In the genomic region with DNA sequence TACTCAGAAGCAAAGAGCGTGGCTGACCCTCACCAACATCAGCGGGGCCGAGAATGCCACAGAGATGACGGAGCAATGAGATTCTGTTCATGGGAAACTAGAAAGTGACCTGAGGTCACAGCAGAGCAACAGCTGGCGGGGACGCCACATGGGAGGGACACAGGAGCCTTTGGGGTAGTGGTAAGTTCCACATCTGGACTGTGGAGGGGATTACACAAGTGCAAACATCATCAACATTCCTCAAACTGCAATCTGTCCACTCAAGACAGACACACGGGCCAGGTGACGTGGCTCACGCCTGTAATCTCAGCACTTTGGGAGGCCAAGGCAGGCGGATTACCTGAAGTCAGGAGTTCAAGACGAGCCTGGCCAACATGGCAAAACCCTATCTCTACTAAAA, we compare ENCODE assay signal across 24 cellular contexts. TPM values are rescaled to one million over a fixed set of nuclear protein-coding genes. Genes with fewer than 3 reads are reported as not detected.
DNase-seq lines count a peak whose midpoint lies in the region; ATAC-seq, FAIRE-seq and TF ChIP-seq lines count a peak whose summit lies in the region.
"Had no signal": no experiment of that assay in that cellular context is flagged by ENCODE, and none has a peak within 500 bp of the region (broad histone marks: within the 10 kb centered on the region; RNA-seq: fewer than 3 reads in every experiment).

No MANE protein-coding gene starts in this region.

- CTCF ChIA-PET in HepG2 (lab: Yijun Ruan, JAX; ENCODE audit: low intra/inter-chr PET ratio, low total read pairs), result no interaction called here
- CTCF ChIA-PET in activated B cell treated with CpG ODN at 0.5 μM for 24 hours (lab: Charles Lee), result no interaction called here

- H3K9ac ChIP-seq in liver (ENCODE audit: low read depth in 1 of 2, low read length in 2 of 2) (no peak overlapping the region), HepG2 (ENCODE audit: insufficient read depth, low read depth, low read length) (no peak overlapping the region)

- no peaks in the 10 kb centered on the region for H3K4me1 Mint-ChIP-seq in activated B cell treated with CpG ODN at 0.5 μM for 24 hours
- no peaks in the 10 kb centered on the region for H3K4me1 Mint-ChIP-seq in endothelial cell (ENCODE audit: unreplicated experiment)
- no peaks in the 10 kb centered on the region for H3K4me1 Mint-ChIP-seq in type B pancreatic cell (ENCODE audit: unreplicated experiment)

- H2AFZ ChIP-seq in HepG2 (ENCODE audit: low read length), result no peak overlapping the region

- H3K27ac Mint-ChIP-seq in activated B cell treated with CpG ODN at 0.5 μM for 24 hours (peak overlapping the region; percentile 20), endothelial cell (ENCODE audit: unreplicated experiment) (no peak overlapping the region), type B pancreatic cell (peak overlapping the region; percentile 38)
- H3K27ac Mint-ChIP-seq: CD4-positive, alpha-beta T cell had no signal

- no peak for TF ChIP-seq POLR2A in HepG2 (IDR thresholded peaks at IDR 0.05; ENCODE audit: insufficient read depth in 1 of 2, low read depth in 2 of 2, low read length in 2 of 2)

- H3K4me2 ChIP-seq in HepG2 (ENCODE audit: low read depth, low read length), result no peak overlapping the region

- H3K4me3 ChIP-seq in liver (ENCODE audit: low read depth in 1 of 3, low read length in 3 of 3) (no peak overlapping the region), HepG2 (replicated peaks in 1 of 3; ENCODE audit: insufficient read depth in 1 of 3, low read depth in 2 of 3, low read length in 3 of 3) (no peak overlapping the region)
- H3K4me3 ChIP-seq: SK-N-MC had no signal

- intact Hi-C loops in HepG2 (cut with micrococcal nuclease; ENCODE audit: unreplicated experiment) (no loop called here), activated B cell treated with CpG ODN at 0.5 μM for 24 hours (cut with micrococcal nuclease) (no loop called here)

- H3K27me3 ChIP-seq in liver (ENCODE audit: control insufficient read depth in 4 of 4, insufficient read depth in 4 of 4, low read length in 3 of 4) (no peaks in the 10 kb centered on the region), HepG2 (ENCODE audit: control insufficient read depth in 1 of 2, insufficient read depth in 2 of 2, low read length in 2 of 2) (no peaks in the 10 kb centered on the region)

- TF ChIP-seq EP300 in HepG2 (IDR thresholded peaks at IDR 0.05; ENCODE audit: low read depth in 2 of 2, low read length in 2 of 2), result no peak
- no peak for TF ChIP-seq EP300 in HepG2 (CRISPR knock-in tag; IDR thresholded peaks at IDR 0.05; ENCODE audit: borderline replicate concordance)

- H3K27me3 Mint-ChIP-seq in activated B cell treated with CpG ODN at 0.5 μM for 24 hours (no peaks in the 10 kb centered on the region), endothelial cell (ENCODE audit: unreplicated experiment) (no peaks in the 10 kb centered on the region), type B pancreatic cell (no peaks in the 10 kb centered on the region)
- H3K27me3 Mint-ChIP-seq: CD4-positive, alpha-beta T cell had no signal

- POLR2A ChIA-PET in HepG2 (lab: Yijun Ruan, JAX), result interaction anchor here (0.9 kb wide), 1 partner anchor 33 kb away, joined by 4 read pairs; the partner anchor contains the start of genes NUBP2 and SPSB3
- POLR2A ChIA-PET in activated B cell treated with CpG ODN at 0.5 μM for 24 hours (lab: Charles Lee), result no interaction called here

- TF ChIP-seq CTCF in liver (IDR thresholded peaks at IDR 0.05; ENCODE audit: low read depth, low read length, missing input control) (no peak), HepG2 (CRISPR knock-in tag; IDR thresholded peaks at IDR 0.05) (no peak), activated B cell treated with CpG ODN at 0.5 μM for 24 hours (IDR thresholded peaks at IDR 0.05) (no peak), endothelial cell (IDR thresholded peaks at IDR 0.05; ENCODE audit: unreplicated experiment) (no peak), type B pancreatic cell (conservative IDR thresholded peaks at IDR 0.05) (no peak)

- peaks cover 5% of the 10 kb centered on the region; the same call in 1 of the 2 replicates for H4K20me1 ChIP-seq in HepG2 (ENCODE audit: insufficient read depth, low read length)

- H3K27ac ChIP-seq in liver (ENCODE audit: low read depth in 1 of 2, low read length in 2 of 2), result peak overlapping the region; percentile 46 to 47
- H3K27ac ChIP-seq in HepG2 (ENCODE audit: extremely low read length, insufficient read depth, low read length), result no peak overlapping the region
- H3K27ac ChIP-seq: SK-N-MC had no signal

- no peak overlapping the region for H3K4me3 Mint-ChIP-seq in activated B cell treated with CpG ODN at 0.5 μM for 24 hours
- H3K4me3 Mint-ChIP-seq in endothelial cell (ENCODE audit: unreplicated experiment), result peak overlapping the region; percentile 56
- no peak overlapping the region for H3K4me3 Mint-ChIP-seq in type B pancreatic cell
- H3K4me3 Mint-ChIP-seq: CD4-positive, alpha-beta T cell had no signal

- DNase-seq in HepG2 (ENCODE audit: low spot score) (no peak), activated B cell treated with CpG ODN at 0.5 μM for 24 hours (no peak), endothelial cell (ENCODE audit: low spot score) (no peak), type B pancreatic cell (ENCODE audit: extremely low spot score, unreplicated experiment) (no peak), DMS79 (lab: John Stamatoyannopoulos, UW) (no peak), NCI-H1092 treated with DMSO at 0.1 percent for 48 hours (lab: John Stamatoyannopoulos, UW) (no peak)
- DNase-seq: CD4-positive, alpha-beta T cell; COR-L47; DMS 273 treated with DMSO at 0.1 percent for 48 hours; DND-41; H7; IMR-90; MV-4-11; NCI-H1694; NCI-H2081; NCI-H446 treated with DMSO at 0.1 percent for 48 hours; NCI-H526 treated with DMSO at 0.1 percent for 48 hours; SHP77 treated with DMSO at 0.1 percent for 48 hours had no signal

- H3K36me3 ChIP-seq in liver (ENCODE audit: control insufficient read depth in 4 of 4, insufficient read depth in 3 of 4, low read depth in 1 of 4, low read length in 3 of 4) (peaks cover 6 to 22% (median 17%) of the 10 kb centered on the region in 4 donors), HepG2 (replicated peaks in 1 of 2; ENCODE audit: control insufficient read depth in 1 of 2, insufficient read depth in 2 of 2, low read length in 2 of 2) (peaks cover 7 to 23% of the 10 kb centered on the region in 2 experiments; a peak in 4 of 5 replicates)

- no peaks in the 10 kb centered on the region for H3K79me2 ChIP-seq in HepG2 (ENCODE audit: insufficient read depth, low read length)

- no peaks in the 10 kb centered on the region for H3K9me3 ChIP-seq in liver (ENCODE audit: control insufficient read depth in 4 of 4, low read length in 3 of 4)
- H3K9me3 ChIP-seq in HepG2 (ENCODE audit: low read length), result no peaks in the 10 kb centered on the region

- H3K4me1 ChIP-seq in liver (ENCODE audit: control insufficient read depth in 4 of 4, insufficient read depth in 4 of 4, low read length in 3 of 4), result peaks cover 0 to 62% (median 54%) of the 10 kb centered on the region in 4 donors
- peaks cover 10% of the 10 kb centered on the region for H3K4me1 ChIP-seq in HepG2 (ENCODE audit: insufficient read depth, low read length)

- H3K36me3 Mint-ChIP-seq in activated B cell treated with CpG ODN at 0.5 μM for 24 hours (ENCODE audit: low read depth) (peaks cover 39% of the 10 kb centered on the region), endothelial cell (ENCODE audit: low read depth, unreplicated experiment) (peaks cover 24% of the 10 kb centered on the region), type B pancreatic cell (peaks cover 6% of the 10 kb centered on the region)

- BruUV-seq in HepG2 (replicated peaks; lab: Mats Ljungman, UMichigan), result no TSS peak

- no peak for FAIRE-seq in HepG2 (lab: Jason Lieb, UNC)
- FAIRE-seq: GM12891 had no signal

- in situ Hi-C loops in HepG2 (cut with HindIII; ENCODE audit: extremely low pct_ligation_motif_present, low pct_unique_long_range_greater_than_20kb), result no loop called here

- H3K9me3 Mint-ChIP-seq in activated B cell treated with CpG ODN at 0.5 μM for 24 hours (no peaks in the 10 kb centered on the region), endothelial cell (ENCODE audit: unreplicated experiment) (no peaks in the 10 kb centered on the region), type B pancreatic cell (no peaks in the 10 kb centered on the region)
- H3K9me3 Mint-ChIP-seq: CD4-positive, alpha-beta T cell had no signal

- 91% methylated on average over 11 of the region's 11 CpGs for WGBS in liver
- 96% methylated on average over 9 of the region's 11 CpGs for WGBS in HepG2 (ENCODE audit: low lambda C conversion rate)

- TF ChIP-seq RAD21 in liver (IDR thresholded peaks at IDR 0.05), result no peak
- TF ChIP-seq RAD21 in HepG2 (CRISPR knock-in tag; IDR thresholded peaks at IDR 0.05), result no peak

- ATAC-seq in HepG2, result no peak
- ATAC-seq in activated B cell treated with CpG ODN at 0.5 μM for 24 hours (ENCODE audit: low read depth), result no peak

RNA-seq across cellular contexts. Expression of gene HAGH, which starts 11.2 kb away (rescaled TPM):
- total RNA-seq in liver (100 to 1,000 TPM; 219 to 252 TPM), HepG2 (2016; rRNA removed; fragmentation: Illumina TruSeq; extraction: Trizol) (55.6 and 70.4 TPM in 2 replicates), activated B cell treated with CpG ODN at 0.5 μM for 24 hours (19.0 and 19.5 TPM in 2 replicates), endothelial cell (ENCODE audit: unreplicated experiment) (44.8 TPM), type B pancreatic cell (ENCODE audit: low replicate concordance) (32.0 and 36.7 TPM in 2 replicates)
- polyA plus RNA-seq in liver (100 to 1,000 TPM; 169 to 188 TPM), HepG2 (2011; rRNA removed) (95.4 and 110 TPM in 2 replicates)
- 53.2 and 53.5 TPM in 2 replicates for total RNA-seq in HepG2 (2016; cell fraction: cytosol; rRNA removed; fragmentation: Illumina TruSeq; extraction: Trizol; ENCODE audit: low read depth)
- total RNA-seq in HepG2 (2016; cell fraction: insoluble cytoplasmic fraction; rRNA removed; fragmentation: Illumina TruSeq; extraction: Trizol), result 55.0 and 68.2 TPM in 2 replicates
- 61.0 and 73.1 TPM in 2 replicates for total RNA-seq in HepG2 (2016; cell fraction: membrane; rRNA removed; fragmentation: Illumina TruSeq; extraction: Trizol)
- 34.7 and 44.2 TPM in 2 replicates for total RNA-seq in HepG2 (2016; cell fraction: nucleus; rRNA removed; fragmentation: Illumina TruSeq; extraction: Trizol)
- 119 and 163 TPM in 2 replicates for polyA plus RNA-seq in HepG2 (2011; cell fraction: cytosol; rRNA removed)
- polyA plus RNA-seq in HepG2 (2011; cell fraction: nucleus; rRNA removed), result 106 and 108 TPM in 2 replicates
- 60.5 and 77.2 TPM in 2 replicates for polyA plus RNA-seq in HepG2 (2012)
- polyA plus RNA-seq in HepG2 (2016; cell fraction: cytosol; fragmentation: Illumina TruSeq; extraction: Trizol; ENCODE audit: low read depth), result 50.0 and 65.6 TPM in 2 replicates
- 79.6 and 80.3 TPM in 2 replicates for polyA plus RNA-seq in HepG2 (2016; cell fraction: insoluble cytoplasmic fraction; fragmentation: Illumina TruSeq; extraction: Trizol; ENCODE audit: low read depth)
- 53.0 and 70.2 TPM in 2 replicates for polyA plus RNA-seq in HepG2 (2016; cell fraction: membrane; fragmentation: Illumina TruSeq; extraction: Trizol; ENCODE audit: low read depth)
- 90.2 and 92.4 TPM in 2 replicates for polyA plus RNA-seq in HepG2 (2016; cell fraction: nucleus; fragmentation: Illumina TruSeq; extraction: Trizol; ENCODE audit: insufficient read depth, low read depth)
- polyA minus RNA-seq in HepG2 (2011; rRNA and poly(A)+ RNA removed; ENCODE audit: low replicate concordance), result 59.0 and 90.8 TPM in 2 replicates
- polyA minus RNA-seq in HepG2 (2011; cell fraction: cytosol; rRNA and poly(A)+ RNA removed), result 25.4 and 27.3 TPM in 2 replicates
- polyA minus RNA-seq in HepG2 (2011; cell fraction: nucleus; rRNA and poly(A)+ RNA removed), result 28.8 and 29.0 TPM in 2 replicates

RNA-seq across cellular contexts. Expression of gene FAHD1, which starts 11.5 kb away (rescaled TPM):
- total RNA-seq in liver, result 10 to 100 TPM; 71.9 to 84.2 TPM
- polyA plus RNA-seq in liver, result 10 to 100 TPM; 42.7 to 50.9 TPM
- 45.3 and 55.1 TPM in 2 replicates for total RNA-seq in HepG2 (2016; rRNA removed; fragmentation: Illumina TruSeq; extraction: Trizol)
- total RNA-seq in HepG2 (2016; cell fraction: cytosol; rRNA removed; fragmentation: Illumina TruSeq; extraction: Trizol; ENCODE audit: low read depth), result 8.0 and 8.3 TPM in 2 replicates
- 46.8 and 59.4 TPM in 2 replicates for total RNA-seq in HepG2 (2016; cell fraction: insoluble cytoplasmic fraction; rRNA removed; fragmentation: Illumina TruSeq; extraction: Trizol)
- 20.5 and 23.1 TPM in 2 replicates for total RNA-seq in HepG2 (2016; cell fraction: membrane; rRNA removed; fragmentation: Illumina TruSeq; extraction: Trizol)
- 18.8 and 24.7 TPM in 2 replicates for total RNA-seq in HepG2 (2016; cell fraction: nucleus; rRNA removed; fragmentation: Illumina TruSeq; extraction: Trizol)
- 39.0 and 45.0 TPM in 2 replicates for polyA plus RNA-seq in HepG2 (2011; rRNA removed)
- 57.1 and 75.7 TPM in 2 replicates for polyA plus RNA-seq in HepG2 (2011; cell fraction: cytosol; rRNA removed)
- 22.0 and 25.9 TPM in 2 replicates for polyA plus RNA-seq in HepG2 (2011; cell fraction: nucleus; rRNA removed)
- polyA plus RNA-seq in HepG2 (2012), result 27.5 and 30.7 TPM in 2 replicates
- polyA plus RNA-seq in HepG2 (2016; cell fraction: cytosol; fragmentation: Illumina TruSeq; extraction: Trizol; ENCODE audit: low read depth), result 7.4 and 8.6 TPM in 2 replicates
- polyA plus RNA-seq in HepG2 (2016; cell fraction: insoluble cytoplasmic fraction; fragmentation: Illumina TruSeq; extraction: Trizol; ENCODE audit: low read depth), result 61.9 and 65.6 TPM in 2 replicates
- 16.5 and 18.2 TPM in 2 replicates for polyA plus RNA-seq in HepG2 (2016; cell fraction: membrane; fragmentation: Illumina TruSeq; extraction: Trizol; ENCODE audit: low read depth)
- 23.5 and 28.3 TPM in 2 replicates for polyA plus RNA-seq in HepG2 (2016; cell fraction: nucleus; fragmentation: Illumina TruSeq; extraction: Trizol; ENCODE audit: insufficient read depth, low read depth)
- polyA minus RNA-seq in HepG2 (2011; rRNA and poly(A)+ RNA removed; ENCODE audit: low replicate concordance), result 39.8 and 128 TPM in 2 replicates
- 38.0 and 43.7 TPM in 2 replicates for polyA minus RNA-seq in HepG2 (2011; cell fraction: cytosol; rRNA and poly(A)+ RNA removed)
- polyA minus RNA-seq in HepG2 (2011; cell fraction: nucleus; rRNA and poly(A)+ RNA removed), result 41.5 and 42.2 TPM in 2 replicates
- 10.2 and 10.4 TPM in 2 replicates for total RNA-seq in activated B cell treated with CpG ODN at 0.5 μM for 24 hours
- total RNA-seq in endothelial cell (ENCODE audit: unreplicated experiment), result 23.1 TPM
- 33.2 and 41.1 TPM in 2 replicates for total RNA-seq in type B pancreatic cell (ENCODE audit: low replicate concordance)

RNA-seq across cellular contexts. Expression of gene IGFALS, which starts 22.0 kb away (rescaled TPM):
- 100 to 1,000 TPM in 1 of 2 donors, 10 to 100 TPM in 1; 19.8 to 161 TPM for total RNA-seq in liver
- polyA plus RNA-seq in liver, result 10 to 100 TPM; 62.6 to 74.2 TPM
- 0.81 and 2.4 TPM in 2 replicates for total RNA-seq in HepG2 (2016; rRNA removed; fragmentation: Illumina TruSeq; extraction: Trizol)
- 0.26 and 0.30 TPM in 2 replicates for total RNA-seq in HepG2 (2016; cell fraction: cytosol; rRNA removed; fragmentation: Illumina TruSeq; extraction: Trizol; ENCODE audit: low read depth)
- total RNA-seq in HepG2 (2016; cell fraction: insoluble cytoplasmic fraction; rRNA removed; fragmentation: Illumina TruSeq; extraction: Trizol), result 1.4 and 2.1 TPM in 2 replicates
- 0.79 and 0.87 TPM in 2 replicates for total RNA-seq in HepG2 (2016; cell fraction: membrane; rRNA removed; fragmentation: Illumina TruSeq; extraction: Trizol)
- total RNA-seq in HepG2 (2016; cell fraction: nucleus; rRNA removed; fragmentation: Illumina TruSeq; extraction: Trizol), result 2.0 TPM in 2 replicates
- polyA plus RNA-seq in HepG2 (2011; rRNA removed), result 0.34 and 0.95 TPM in 2 replicates
- 0.55 and 0.68 TPM in 2 replicates for polyA plus RNA-seq in HepG2 (2011; cell fraction: cytosol; rRNA removed)
- 2.1 and 2.3 TPM in 2 replicates for polyA plus RNA-seq in HepG2 (2011; cell fraction: nucleus; rRNA removed)
- polyA plus RNA-seq in HepG2 (2012), result 0.31 and 0.49 TPM in 2 replicates
- 0.14 and 0.37 TPM in 2 replicates for polyA plus RNA-seq in HepG2 (2016; cell fraction: cytosol; fragmentation: Illumina TruSeq; extraction: Trizol; ENCODE audit: low read depth)
- 0.97 and 1.1 TPM in 2 replicates for polyA plus RNA-seq in HepG2 (2016; cell fraction: insoluble cytoplasmic fraction; fragmentation: Illumina TruSeq; extraction: Trizol; ENCODE audit: low read depth)
- 0.45 and 0.69 TPM in 2 replicates for polyA plus RNA-seq in HepG2 (2016; cell fraction: membrane; fragmentation: Illumina TruSeq; extraction: Trizol; ENCODE audit: low read depth)
- 2.3 and 2.7 TPM in 2 replicates for polyA plus RNA-seq in HepG2 (2016; cell fraction: nucleus; fragmentation: Illumina TruSeq; extraction: Trizol; ENCODE audit: insufficient read depth, low read depth)
- polyA minus RNA-seq in HepG2 (2011; rRNA and poly(A)+ RNA removed; ENCODE audit: low replicate concordance), result 1.5 TPM in 1 of 2 replicates, not detected in the other
- polyA minus RNA-seq in HepG2 (2011; cell fraction: cytosol; rRNA and poly(A)+ RNA removed), result 0.59 TPM in 1 of 2 replicates, not detected in the other
- polyA minus RNA-seq in HepG2 (2011; cell fraction: nucleus; rRNA and poly(A)+ RNA removed), result 0.50 and 0.77 TPM in 2 replicates
- total RNA-seq in activated B cell treated with CpG ODN at 0.5 μM for 24 hours, result not detected in 2 replicates
- not detected for total RNA-seq in endothelial cell (ENCODE audit: unreplicated experiment)
- 0.17 and 0.59 TPM in 2 replicates for total RNA-seq in type B pancreatic cell (ENCODE audit: low replicate concordance)
- total RNA-seq: H7, HT1080, IMR-90, RPMI7951 had no signal
- polyA plus RNA-seq: BJ, IMR-90 had no signal

RNA-seq across cellular contexts. Expression of gene NUBP2, which starts 32.7 kb away (rescaled TPM):
- total RNA-seq in liver, result 10 to 100 TPM; 28.9 to 80.9 TPM
- polyA plus RNA-seq in liver, result 10 to 100 TPM; 51.8 to 56.3 TPM
- total RNA-seq in HepG2 (2016; rRNA removed; fragmentation: Illumina TruSeq; extraction: Trizol), result 43.8 and 61.5 TPM in 2 replicates
- total RNA-seq in HepG2 (2016; cell fraction: cytosol; rRNA removed; fragmentation: Illumina TruSeq; extraction: Trizol; ENCODE audit: low read depth), result 45.7 and 50.6 TPM in 2 replicates
- 43.0 and 67.3 TPM in 2 replicates for total RNA-seq in HepG2 (2016; cell fraction: insoluble cytoplasmic fraction; rRNA removed; fragmentation: Illumina TruSeq; extraction: Trizol)
- total RNA-seq in HepG2 (2016; cell fraction: membrane; rRNA removed; fragmentation: Illumina TruSeq; extraction: Trizol), result 59.0 and 63.2 TPM in 2 replicates
- 26.2 and 29.2 TPM in 2 replicates for total RNA-seq in HepG2 (2016; cell fraction: nucleus; rRNA removed; fragmentation: Illumina TruSeq; extraction: Trizol)
- polyA plus RNA-seq in HepG2 (2011; rRNA removed), result 25.7 and 33.5 TPM in 2 replicates
- polyA plus RNA-seq in HepG2 (2011; cell fraction: cytosol; rRNA removed), result 26.7 and 51.2 TPM in 2 replicates
- 80.7 and 89.5 TPM in 2 replicates for polyA plus RNA-seq in HepG2 (2011; cell fraction: nucleus; rRNA removed)
- polyA plus RNA-seq in HepG2 (2012), result 19.8 and 31.7 TPM in 2 replicates
- 46.9 and 52.9 TPM in 2 replicates for polyA plus RNA-seq in HepG2 (2016; cell fraction: cytosol; fragmentation: Illumina TruSeq; extraction: Trizol; ENCODE audit: low read depth)
- 40.4 and 46.6 TPM in 2 replicates for polyA plus RNA-seq in HepG2 (2016; cell fraction: insoluble cytoplasmic fraction; fragmentation: Illumina TruSeq; extraction: Trizol; ENCODE audit: low read depth)
- 47.2 and 53.9 TPM in 2 replicates for polyA plus RNA-seq in HepG2 (2016; cell fraction: membrane; fragmentation: Illumina TruSeq; extraction: Trizol; ENCODE audit: low read depth)
- 63.4 and 63.9 TPM in 2 replicates for polyA plus RNA-seq in HepG2 (2016; cell fraction: nucleus; fragmentation: Illumina TruSeq; extraction: Trizol; ENCODE audit: insufficient read depth, low read depth)
- 21.1 and 26.9 TPM in 2 replicates for polyA minus RNA-seq in HepG2 (2011; rRNA and poly(A)+ RNA removed; ENCODE audit: low replicate concordance)
- 14.3 and 16.7 TPM in 2 replicates for polyA minus RNA-seq in HepG2 (2011; cell fraction: cytosol; rRNA and poly(A)+ RNA removed)
- 12.1 and 14.0 TPM in 2 replicates for polyA minus RNA-seq in HepG2 (2011; cell fraction: nucleus; rRNA and poly(A)+ RNA removed)
- total RNA-seq in activated B cell treated with CpG ODN at 0.5 μM for 24 hours, result 53.7 and 54.2 TPM in 2 replicates
- 49.8 TPM for total RNA-seq in endothelial cell (ENCODE audit: unreplicated experiment)
- total RNA-seq in type B pancreatic cell (ENCODE audit: low replicate concordance), result 54.5 and 66.6 TPM in 2 replicates

RNA-seq across cellular contexts. Expression of gene SPSB3, which starts 33.1 kb away (rescaled TPM):
- total RNA-seq in liver, result 10 to 100 TPM; 27.7 to 44.5 TPM
- 10 to 100 TPM; 31.1 to 60.5 TPM for polyA plus RNA-seq in liver
- total RNA-seq in HepG2 (2016; rRNA removed; fragmentation: Illumina TruSeq; extraction: Trizol), result 8.2 and 13.2 TPM in 2 replicates
- total RNA-seq in HepG2 (2016; cell fraction: cytosol; rRNA removed; fragmentation: Illumina TruSeq; extraction: Trizol; ENCODE audit: low read depth), result 8.6 and 9.9 TPM in 2 replicates
- 6.5 and 13.8 TPM in 2 replicates for total RNA-seq in HepG2 (2016; cell fraction: insoluble cytoplasmic fraction; rRNA removed; fragmentation: Illumina TruSeq; extraction: Trizol)
- 9.4 and 12.7 TPM in 2 replicates for total RNA-seq in HepG2 (2016; cell fraction: membrane; rRNA removed; fragmentation: Illumina TruSeq; extraction: Trizol)
- 14.1 and 16.2 TPM in 2 replicates for total RNA-seq in HepG2 (2016; cell fraction: nucleus; rRNA removed; fragmentation: Illumina TruSeq; extraction: Trizol)
- 21.9 and 26.7 TPM in 2 replicates for polyA plus RNA-seq in HepG2 (2011; rRNA removed)
- polyA plus RNA-seq in HepG2 (2011; cell fraction: cytosol; rRNA removed), result 15.4 and 25.3 TPM in 2 replicates
- polyA plus RNA-seq in HepG2 (2011; cell fraction: nucleus; rRNA removed), result 142 and 184 TPM in 2 replicates
- polyA plus RNA-seq in HepG2 (2012), result 12.3 and 24.9 TPM in 2 replicates
- polyA plus RNA-seq in HepG2 (2016; cell fraction: cytosol; fragmentation: Illumina TruSeq; extraction: Trizol; ENCODE audit: low read depth), result 6.4 and 7.5 TPM in 2 replicates
- 7.6 and 8.0 TPM in 2 replicates for polyA plus RNA-seq in HepG2 (2016; cell fraction: insoluble cytoplasmic fraction; fragmentation: Illumina TruSeq; extraction: Trizol; ENCODE audit: low read depth)
- 6.8 and 7.3 TPM in 2 replicates for polyA plus RNA-seq in HepG2 (2016; cell fraction: membrane; fragmentation: Illumina TruSeq; extraction: Trizol; ENCODE audit: low read depth)
- 29.9 and 32.1 TPM in 2 replicates for polyA plus RNA-seq in HepG2 (2016; cell fraction: nucleus; fragmentation: Illumina TruSeq; extraction: Trizol; ENCODE audit: insufficient read depth, low read depth)
- polyA minus RNA-seq in HepG2 (2011; rRNA and poly(A)+ RNA removed; ENCODE audit: low replicate concordance), result 15.4 and 19.4 TPM in 2 replicates
- 4.5 and 8.0 TPM in 2 replicates for polyA minus RNA-seq in HepG2 (2011; cell fraction: cytosol; rRNA and poly(A)+ RNA removed)
- polyA minus RNA-seq in HepG2 (2011; cell fraction: nucleus; rRNA and poly(A)+ RNA removed), result 12.4 and 13.7 TPM in 2 replicates
- 36.4 and 40.3 TPM in 2 replicates for total RNA-seq in activated B cell treated with CpG ODN at 0.5 μM for 24 hours
- total RNA-seq in endothelial cell (ENCODE audit: unreplicated experiment), result 52.9 TPM
- 51.2 and 71.3 TPM in 2 replicates for total RNA-seq in type B pancreatic cell (ENCODE audit: low replicate concordance)

Comparison
In these comparisons a context has a peak if more than half of its experiments do, and no peak if none do; other contexts are left out.
1. RNA of gene IGFALS, which starts 22.0 kb away (total RNA-seq): 19.8 to 161 TPM in liver; 0.26 to 2.4 TPM in HepG2, 0.17 to 0.59 TPM in type B pancreatic cell, not detected in activated B cell treated with CpG ODN at 0.5 μM for 24 hours and not detected in endothelial cell (single experiment); every median in the first group is over 4 times any median in the second.